Comparison of ENCODE assay signal across 34 cellular contexts in genomic region chr20:35487479-35487878, GRCh38. TPM values are rescaled to one million over a fixed set of nuclear protein-coding genes. Genes with fewer than 3 reads are reported as not detected.
"Had no signal": no experiment of that assay in that cellular context is flagged by ENCODE, and none has a peak within 500 bp of the region (broad histone marks: within the 10 kb centered on the region; RNA-seq: fewer than 3 reads in every experiment).

No MANE protein-coding gene starts in this region.

- H3K9me3 Mint-ChIP-seq: activated B cell treated with CpG ODN at 0.5 μM for 24 hours; central memory CD8-positive, alpha-beta T cell had no signal

- H3K4me1 ChIP-seq: SJSA1 had no signal

- ATAC-seq: Panc1, SK-N-SH treated with all-trans-retinoic acid at 6 μM for 48 hours had no signal

- H3K4me3 ChIP-seq: SJSA1 had no signal

- H3K27me3 ChIP-seq: SJSA1 had no signal

- H3K9me3 ChIP-seq: SJSA1 had no signal

- H3K4me3 Mint-ChIP-seq: activated B cell treated with CpG ODN at 0.5 μM for 24 hours; activated CD4-positive, alpha-beta memory T cell treated with anti-CD3 and anti-CD28 coated beads, Interleukin-2, amount 10 ng/mL, durations not matched to agents 7 days and 5 days; brain had no signal

- H3K27ac Mint-ChIP-seq: activated B cell treated with CpG ODN at 0.5 μM for 24 hours; activated CD4-positive, alpha-beta memory T cell treated with anti-CD3 and anti-CD28 coated beads, Interleukin-2, amount 10 ng/mL, durations not matched to agents 7 days and 5 days; activated CD4-positive, alpha-beta T cell treated with anti-CD3 and anti-CD28 coated beads, Interleukin-2, amount 10 ng/mL, durations not matched to agents 24 days and 14 days; brain; T-helper 1 cell treated with Interleukin-12 subunit alpha and Interleukin-12 subunit beta and Interleukin-4 antibody, amounts not matched to agents 30 μg/mL and 1 μg/mL, for 36 hours had no signal

- H3K27ac ChIP-seq: SJSA1 had no signal

- H3K27me3 Mint-ChIP-seq: activated B cell treated with CpG ODN at 0.5 μM for 24 hours; activated CD4-positive, alpha-beta memory T cell treated with anti-CD3 and anti-CD28 coated beads, Interleukin-2, amount 10 ng/mL, durations not matched to agents 7 days and 5 days; activated CD4-positive, alpha-beta T cell treated with anti-CD3 and anti-CD28 coated beads, Interleukin-2, amount 10 ng/mL, durations not matched to agents 24 days and 14 days; brain; central memory CD8-positive, alpha-beta T cell had no signal

- H3K4me1 Mint-ChIP-seq: brain had no signal

- DNase-seq: activated B cell treated with CpG ODN at 0.5 μM for 24 hours; activated CD4-positive, alpha-beta memory T cell treated with anti-CD3 and anti-CD28 coated beads, Interleukin-2, amount 10 ng/mL, durations not matched to agents 7 days and 5 days; activated CD4-positive, alpha-beta T cell treated with anti-CD3 and anti-CD28 coated beads for 1 hour; activated CD4-positive, alpha-beta T cell treated with anti-CD3 and anti-CD28 coated beads, Interleukin-2, amount 10 ng/mL, durations not matched to agents 24 days and 14 days; activated gamma-delta T cell treated with Interleukin-2 at 50 U/mL for 16 hours; activated naive CD4-positive, alpha-beta T cell treated with anti-CD3 and anti-CD28 coated beads, Interleukin-2, amount 50 U/mL, for 16 hours; activated T-cell treated with anti-CD3 and anti-CD28 coated beads for 4 hours; activated T-cell treated with anti-CD3 and anti-CD28 coated beads, Interleukin-2, amount 50 U/mL, for 48 hours; amygdala; Karpas-422; MM.1S; NCI-H1105; NCI-H1436; NCI-H1694 treated with DMSO at 0.1 percent for 48 hours; NCI-H2029 treated with DMSO at 0.1 percent for 48 hours; NCI-H345; NCI-H510A; NCI-H526 treated with DMSO at 0.1 percent for 48 hours; NCI-H82; NK-92 treated with Interleukin-12 subunit alpha and Interleukin-12 subunit beta, amount 100 ng/mL, for 24 hours; OCI-M1; Right ventricle myocardium superior; RPMI8226; SW 1271; T-helper 9 cell had no signal

RNA-seq across cellular contexts. Expression of gene C20orf173, which starts 42.0 kb away (rescaled TPM):
- total RNA-seq: activated B cell treated with CpG ODN at 0.5 μM for 24 hours; activated CD4-positive, alpha-beta memory T cell treated with anti-CD3 and anti-CD28 coated beads, Interleukin-2, amount 10 ng/mL, durations not matched to agents 7 days and 5 days; activated CD4-positive, alpha-beta T cell treated with anti-CD3 and anti-CD28 coated beads, Interleukin-2, amount 10 ng/mL, durations not matched to agents 24 days and 14 days; activated CD8-positive, alpha-beta memory T cell treated with anti-CD3 and anti-CD28 coated beads for 36 hours; activated T-helper 2 cell treated with anti-CD3 and anti-CD28 coated beads, Interferon-gamma antibody, Interleukin-2, Interleukin-4, amounts not matched to agents 10 μg/mL and 5 μg/mL and 100 μg/mL, durations not matched to agents 14 hours and 24 hours and 36 hours; astrocyte; Right ventricle myocardium superior; SJSA1 had no signal

RNA-seq across cellular contexts. Expression of gene GDF5, which starts 49.5 kb away (rescaled TPM):
- total RNA-seq: activated B cell treated with CpG ODN at 0.5 μM for 24 hours; activated CD4-positive, alpha-beta T cell treated with anti-CD3 and anti-CD28 coated beads, Interleukin-2, amount 10 ng/mL, durations not matched to agents 24 days and 14 days; activated CD8-positive, alpha-beta memory T cell treated with anti-CD3 and anti-CD28 coated beads for 36 hours; activated T-helper 2 cell treated with anti-CD3 and anti-CD28 coated beads, Interferon-gamma antibody, Interleukin-2, Interleukin-4, amounts not matched to agents 10 μg/mL and 5 μg/mL and 100 μg/mL, durations not matched to agents 14 hours and 24 hours and 36 hours; SJSA1 had no signal
